In the genomic region with DNA sequence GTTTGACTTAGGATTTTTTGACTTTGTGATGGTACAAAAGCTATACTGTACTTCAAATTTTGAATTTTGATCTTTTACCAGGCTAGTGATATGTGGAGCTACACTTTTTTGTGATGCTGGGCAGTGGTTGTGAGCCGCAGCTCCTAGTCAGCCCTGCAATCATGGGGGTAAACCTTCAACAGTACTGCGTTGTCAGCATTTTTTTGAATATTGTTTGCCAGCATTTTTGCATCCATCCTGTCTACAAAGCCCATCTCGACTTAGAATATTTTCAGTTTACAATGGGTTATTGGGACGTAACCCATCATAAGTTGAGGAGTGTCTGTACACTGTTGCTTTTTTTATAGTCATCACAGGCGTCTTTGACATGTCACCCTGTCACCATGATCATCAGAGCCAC, we compare ENCODE assay signal across 9 cellular contexts.
"Had no signal": no experiment of that assay in that cellular context is flagged by ENCODE, and none has a peak within 500 bp of the region (broad histone marks: within the 10 kb centered on the region; RNA-seq: fewer than 3 reads in every experiment).

No MANE protein-coding gene starts in this region.

- H3K4me2 ChIP-seq: GM23338, KMS-11 had no signal

- DNase-seq: H7, HFFc6, Karpas-422, KBM-7 had no signal

- H3K4me3 ChIP-seq: GM23338, HAP-1 had no signal

- H2AFZ ChIP-seq: GM23338 had no signal

- H3K9ac ChIP-seq: KMS-11 had no signal

- H3K36me3 ChIP-seq: HAP-1 had no signal

- H3K27ac ChIP-seq: KMS-11 had no signal

- FAIRE-seq: HTR-8/SVneo had no signal

- ATAC-seq: GM23338, HCT116 had no signal
